ENCODE assay signal across 15 cellular contexts in genomic region chr7:12314199-12314598, GRCh38.
DNase-seq lines count a peak whose midpoint lies in the region; ATAC-seq and TF ChIP-seq lines count a peak whose summit lies in the region.
"Had no signal": no experiment of that assay in that cellular context is flagged by ENCODE, and none has a peak within 500 bp of the region (broad histone marks: within the 10 kb centered on the region; RNA-seq: fewer than 3 reads in every experiment).

No MANE protein-coding gene starts in this region.

- H3K9me3 Mint-ChIP-seq in activated T-cell treated with anti-CD3 and anti-CD28 coated beads, Interleukin-2, amount 50 U/mL, for 72 hours = peaks cover 0 to 2% of the 10 kb centered on the region in 2 donors
- H3K9me3 Mint-ChIP-seq in WTC11 = peaks cover 4% of the 10 kb centered on the region

- POLR2A ChIA-PET in WTC11 (lab: Charles Lee) = no interaction called here

- H3K23ac ChIP-seq in mesendoderm (ENCODE audit: low read length) = no peak overlapping the region

- no peak overlapping the region for H3K18ac ChIP-seq in mesendoderm (ENCODE audit: low read length)

- no peak overlapping the region for H3K4me3 Mint-ChIP-seq in activated T-cell treated with anti-CD3 and anti-CD28 coated beads, Interleukin-2, amount 50 U/mL, for 72 hours
- H3K4me3 Mint-ChIP-seq in WTC11 = no peak overlapping the region

- no peak overlapping the region for H3K4me3 ChIP-seq in mesendoderm (ENCODE audit: low read length)
- H3K4me3 ChIP-seq: dorsolateral prefrontal cortex had no signal

- no peak overlapping the region for H2BK5ac ChIP-seq in mesendoderm (ENCODE audit: low read length)

- H3K79me1 ChIP-seq in mesendoderm (ENCODE audit: low read length) = no peaks in the 10 kb centered on the region

- no peaks in the 10 kb centered on the region for H3K36me3 ChIP-seq in mesendoderm (ENCODE audit: control insufficient read depth, insufficient read depth, low read length)

- H3K27me3 ChIP-seq in mesendoderm (ENCODE audit: insufficient read depth, low read length, poor library complexity) = no peaks in the 10 kb centered on the region

- H3K79me2 ChIP-seq in mesendoderm (ENCODE audit: control insufficient read depth, insufficient read depth, low read length) = no peaks in the 10 kb centered on the region

- TF ChIP-seq CTCF in WTC11 (IDR thresholded peaks at IDR 0.05) = no peak

- H4K8ac ChIP-seq in mesendoderm (ENCODE audit: low read depth, low read length) = no peak overlapping the region

- no peak overlapping the region for H3K56ac ChIP-seq in mesendoderm (ENCODE audit: low read length)

- H3K27ac Mint-ChIP-seq in activated T-cell treated with anti-CD3 and anti-CD28 coated beads, Interleukin-2, amount 50 U/mL, for 72 hours = no peak overlapping the region
- H3K27ac Mint-ChIP-seq in WTC11 = no peak overlapping the region

- DNase-seq in activated T-cell treated with anti-CD3 and anti-CD28 coated beads, Interleukin-2, amount 50 U/mL, for 72 hours = no peak
- no peak for DNase-seq in activated T-cell treated with anti-CD3 and anti-CD28 coated beads for 4 hours
- no peak for DNase-seq in mesendoderm
- no peak for DNase-seq in OCI-M1 (lab: John Stamatoyannopoulos, UW)
- no peak for DNase-seq in NCI-H345 treated with DMSO at 0.1 percent for 48 hours (lab: John Stamatoyannopoulos, UW; ENCODE audit: unreplicated experiment)
- no peak for DNase-seq in WTC11 (ENCODE audit: low spot score)
- DNase-seq: Calu3, dorsolateral prefrontal cortex, NCI-H1436 treated with DMSO at 0.1 percent for 48 hours, NCI-H69, SHP77, small intestine, trophoblast cell had no signal

- no peak overlapping the region for H2AK5ac ChIP-seq in mesendoderm (ENCODE audit: low read length)

- no peak overlapping the region for H3K4ac ChIP-seq in mesendoderm (ENCODE audit: low read depth, low read length)

- no peak overlapping the region for H3K9ac ChIP-seq in mesendoderm (ENCODE audit: low read length)

- H3K4me1 ChIP-seq in mesendoderm (ENCODE audit: control insufficient read depth, low read depth, low read length) = no peaks in the 10 kb centered on the region

- no peak overlapping the region for H2BK15ac ChIP-seq in mesendoderm (replicated peaks; ENCODE audit: low read depth)

- no peak overlapping the region for H3K27ac ChIP-seq in mesendoderm (ENCODE audit: low read depth, low read length)
- H3K27ac ChIP-seq: dorsolateral prefrontal cortex had no signal

- H3K4me2 ChIP-seq in mesendoderm (ENCODE audit: low read length) = no peak overlapping the region

- H3K4me1 Mint-ChIP-seq in activated T-cell treated with anti-CD3 and anti-CD28 coated beads, Interleukin-2, amount 50 U/mL, for 72 hours (ENCODE audit: low read depth) = peaks cover 6% of the 10 kb centered on the region
- no peaks in the 10 kb centered on the region for H3K4me1 Mint-ChIP-seq in WTC11

- CTCF ChIA-PET in WTC11 (lab: Charles Lee) = no interaction called here

- peaks cover 10% of the 10 kb centered on the region for H3K27me3 Mint-ChIP-seq in activated T-cell treated with anti-CD3 and anti-CD28 coated beads, Interleukin-2, amount 50 U/mL, for 72 hours (ENCODE audit: low read depth)
- no peaks in the 10 kb centered on the region for H3K27me3 Mint-ChIP-seq in WTC11 (ENCODE audit: low read depth)

- no peak overlapping the region for H2BK120ac ChIP-seq in mesendoderm (ENCODE audit: low read depth, low read length)

- peak; percentile 65 to 69 for ATAC-seq in activated T-cell treated with anti-CD3 and anti-CD28 coated beads, Interleukin-2, amount 50 U/mL, for 72 hours (replicated peaks in 1 of 2)
- ATAC-seq in HG02610 (IDR thresholded peaks at IDR 0.05; ENCODE audit: unreplicated experiment) (peak; percentile 81), HG03469 (IDR thresholded peaks at IDR 0.05; ENCODE audit: unreplicated experiment) (peak; percentile 82), WTC11 (no peak)

- H4K5ac ChIP-seq in mesendoderm (ENCODE audit: low read length) = no peak overlapping the region

- peaks cover 0 to 2% of the 10 kb centered on the region in 2 donors for H3K36me3 Mint-ChIP-seq in activated T-cell treated with anti-CD3 and anti-CD28 coated beads, Interleukin-2, amount 50 U/mL, for 72 hours (ENCODE audit: insufficient read depth in 2 of 2)
- peaks cover 8% of the 10 kb centered on the region; the same call in 1 of the 2 replicates for H3K36me3 Mint-ChIP-seq in WTC11

TF ChIP-seq in WTC11, 78 proteins besides CTCF, POLR2A, EP300 and RAD21:
- TF ChIP-seq RELA (CRISPR knock-in tag; IDR thresholded peaks at IDR 0.05; ENCODE audit: borderline replicate concordance) = no peak
- no peak for TF ChIP-seq ZBTB43 (CRISPR knock-in tag; IDR thresholded peaks at IDR 0.05)
- no peak for TF ChIP-seq ATF1 (CRISPR knock-in tag; IDR thresholded peaks at IDR 0.05)
- no peak for TF ChIP-seq GABPB1 (CRISPR knock-in tag; IDR thresholded peaks at IDR 0.05)
- no peak for TF ChIP-seq RORB (CRISPR knock-in tag; IDR thresholded peaks at IDR 0.05)
- TF ChIP-seq TEAD1 (CRISPR knock-in tag; IDR thresholded peaks at IDR 0.05) = no peak
- TF ChIP-seq, protein P1, sequence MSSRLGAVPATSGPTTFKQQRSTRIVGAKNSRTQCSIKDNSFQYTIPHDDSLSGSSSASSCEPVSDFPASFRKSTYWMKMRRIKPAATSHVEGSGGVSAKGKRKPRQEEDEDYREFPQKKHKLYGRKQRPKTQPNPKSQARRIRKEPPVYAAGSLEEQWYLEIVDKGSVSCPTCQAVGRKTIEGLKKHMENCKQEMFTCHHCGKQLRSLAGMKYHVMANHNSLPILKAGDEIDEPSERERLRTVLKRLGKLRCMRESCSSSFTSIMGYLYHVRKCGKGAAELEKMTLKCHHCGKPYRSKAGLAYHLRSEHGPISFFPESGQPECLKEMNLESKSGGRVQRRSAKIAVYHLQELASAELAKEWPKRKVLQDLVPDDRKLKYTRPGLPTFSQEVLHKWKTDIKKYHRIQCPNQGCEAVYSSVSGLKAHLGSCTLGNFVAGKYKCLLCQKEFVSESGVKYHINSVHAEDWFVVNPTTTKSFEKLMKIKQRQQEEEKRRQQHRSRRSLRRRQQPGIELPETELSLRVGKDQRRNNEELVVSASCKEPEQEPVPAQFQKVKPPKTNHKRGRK (CRISPR knock-in tag; IDR thresholded peaks at IDR 0.05; ENCODE audit: borderline replicate concordance) = no peak
- no peak for TF ChIP-seq NR3C1 (CRISPR knock-in tag; conservative IDR thresholded peaks at IDR 0.05; ENCODE audit: low read depth)
- no peak for TF ChIP-seq TCF7 (CRISPR knock-in tag; IDR thresholded peaks at IDR 0.05; ENCODE audit: low read depth)
- no peak for TF ChIP-seq IRF2 (CRISPR knock-in tag; IDR thresholded peaks at IDR 0.05; ENCODE audit: borderline replicate concordance, low read depth)
- TF ChIP-seq HMGA2 (CRISPR knock-in tag; IDR thresholded peaks at IDR 0.05) = no peak
- no peak for TF ChIP-seq JAZF1 (CRISPR knock-in tag; IDR thresholded peaks at IDR 0.05)
- no peak for TF ChIP-seq ZNF416 (CRISPR knock-in tag; IDR thresholded peaks at IDR 0.05)
- no peak for TF ChIP-seq PREB (CRISPR knock-in tag; IDR thresholded peaks at IDR 0.05; ENCODE audit: borderline replicate concordance)
